In genomic region chr20:45341939-45342862, GRCh38 we compare ENCODE assay signal across 1 cellular context.
TF ChIP-seq lines count a peak whose summit lies in the region.

No MANE protein-coding gene starts in this region.

TF ChIP-seq in HepG2, 621 proteins besides CTCF, POLR2A, EP300 and RAD21 (continues in another document):
- TF ChIP-seq ZFP90 (CRISPR knock-in tag; IDR thresholded peaks at IDR 0.05; ENCODE audit: borderline replicate concordance) (peak; percentile 90; the same call in 1 of the 2 replicates), ZMYM3 (CRISPR knock-in tag; IDR thresholded peaks at IDR 0.05) (peak; percentile 38; the same call in 1 of the 2 replicates), ZNF513 (CRISPR knock-in tag; conservative IDR thresholded peaks at IDR 0.05) (no peak), GTF3A (CRISPR knock-in tag; conservative IDR thresholded peaks at IDR 0.05) (no peak), NCOA2 (CRISPR knock-in tag; IDR thresholded peaks at IDR 0.05) (peak; percentile 53; the same call in 1 of the 2 replicates), MZF1 (CRISPR knock-in tag; IDR thresholded peaks at IDR 0.05; ENCODE audit: borderline replicate concordance) (0 out of 2 replicates have a peak, but pooled peaks have one; percentile 84), HMGA1 (CRISPR knock-in tag; conservative IDR thresholded peaks at IDR 0.05) (no peak), ZFYVE20 (CRISPR knock-in tag; IDR thresholded peaks at IDR 0.05; ENCODE audit: borderline replicate concordance, low read depth) (no peak), ZNF614 (CRISPR knock-in tag; IDR thresholded peaks at IDR 0.05; ENCODE audit: borderline replicate concordance) (no peak), ZNF558 (CRISPR knock-in tag; IDR thresholded peaks at IDR 0.05; ENCODE audit: borderline replicate concordance) (0 out of 2 replicates have a peak, but pooled peaks have one; percentile 68), CHCHD3 (CRISPR knock-in tag; IDR thresholded peaks at IDR 0.05) (no peak), ZNF317 (CRISPR knock-in tag; IDR thresholded peaks at IDR 0.05) (peak; percentile 58), MXI1 (IDR thresholded peaks at IDR 0.05; ENCODE audit: borderline replicate concordance, low read depth, low read length) (peak; percentile 67; the same call in 1 of the 3 replicates), ZNF335 (CRISPR knock-in tag; IDR thresholded peaks at IDR 0.05) (no peak), ZNF766 (CRISPR knock-in tag; IDR thresholded peaks at IDR 0.05; ENCODE audit: borderline replicate concordance) (peak; percentile 68; the same call in 1 of the 2 replicates), TRIM24 (CRISPR knock-in tag; IDR thresholded peaks at IDR 0.05) (no peak), TFAP4 (IDR thresholded peaks at IDR 0.05; ENCODE audit: borderline replicate concordance, low read depth) (peak; percentile 95), BHLHE40 (IDR thresholded peaks at IDR 0.05; ENCODE audit: low read length) (peak; percentile 64), CSRNP1 (CRISPR knock-in tag; IDR thresholded peaks at IDR 0.05) (peak; percentile 73; the same call in 1 of the 2 replicates), SIX4 (CRISPR knock-in tag; IDR thresholded peaks at IDR 0.05) (peak; percentile 13; the same call in 1 of the 2 replicates), LBX2 (CRISPR knock-in tag; IDR thresholded peaks at IDR 0.05; ENCODE audit: borderline replicate concordance) (peak; percentile 84), ZNF556 (CRISPR knock-in tag; IDR thresholded peaks at IDR 0.05; ENCODE audit: borderline replicate concordance) (0 out of 2 replicates have a peak, but pooled peaks have one; percentile 20), ZSCAN31 (CRISPR knock-in tag; IDR thresholded peaks at IDR 0.05; ENCODE audit: low read depth) (peak; percentile 58; the same call in 1 of the 2 replicates), ZGPAT (CRISPR knock-in tag; IDR thresholded peaks at IDR 0.05) (peak; percentile 85), ZNF574 (CRISPR knock-in tag; IDR thresholded peaks at IDR 0.05) (peak; percentile 67; the same call in 1 of the 2 replicates), CEBPZ (IDR thresholded peaks at IDR 0.05; ENCODE audit: low read length) (no peak), NFE2L2 (IDR thresholded peaks at IDR 0.05; ENCODE audit: low read length) (no peak), ZNF790 (CRISPR knock-in tag; IDR thresholded peaks at IDR 0.05; ENCODE audit: borderline replicate concordance) (peak; percentile 24; the same call in 1 of the 2 replicates), GATAD2A (CRISPR knock-in tag; IDR thresholded peaks at IDR 0.05) (peak; percentile 83), CHD2 (IDR thresholded peaks at IDR 0.05; ENCODE audit: low read depth, low read length) (0 out of 2 replicates have a peak, but pooled peaks have one; percentile 27), EEA1 (CRISPR knock-in tag; IDR thresholded peaks at IDR 0.05; ENCODE audit: borderline replicate concordance) (peak; percentile 54; the same call in 1 of the 2 replicates), ZNF660 (CRISPR knock-in tag; IDR thresholded peaks at IDR 0.05; ENCODE audit: borderline replicate concordance, low read depth) (no peak), ZMYM2 (CRISPR knock-in tag; IDR thresholded peaks at IDR 0.05) (0 out of 2 replicates have a peak, but pooled peaks have one; percentile 44), ZNF256 (CRISPR knock-in tag; conservative IDR thresholded peaks at IDR 0.05) (no peak), ZFY (CRISPR knock-in tag; IDR thresholded peaks at IDR 0.05) (peak; percentile 68), TCF12 (IDR thresholded peaks at IDR 0.05) (no peak), TCF12 (CRISPR knock-in tag; IDR thresholded peaks at IDR 0.05) (no peak; the same call in 1 of the 2 replicates), RFX1 (IDR thresholded peaks at IDR 0.05) (no peak), ZNF20 (CRISPR knock-in tag; IDR thresholded peaks at IDR 0.05) (no peak), PITX1 (CRISPR knock-in tag; IDR thresholded peaks at IDR 0.05) (peak; percentile 71), ZNF253 (CRISPR knock-in tag; IDR thresholded peaks at IDR 0.05; ENCODE audit: borderline replicate concordance) (peak; percentile 41; the same call in 1 of the 2 replicates), ZNF562 (CRISPR knock-in tag; IDR thresholded peaks at IDR 0.05; ENCODE audit: borderline replicate concordance) (no peak), ZFP36L1 (CRISPR knock-in tag; IDR thresholded peaks at IDR 0.05) (peak; percentile 73), ZNF564 (CRISPR knock-in tag; IDR thresholded peaks at IDR 0.05) (peak; percentile 55; the same call in 1 of the 2 replicates), FOXJ3 (CRISPR knock-in tag; IDR thresholded peaks at IDR 0.05; ENCODE audit: borderline replicate concordance) (peak; percentile 76; the same call in 1 of the 2 replicates), SKIL (CRISPR knock-in tag; IDR thresholded peaks at IDR 0.05; ENCODE audit: borderline replicate concordance) (peak; percentile 62; the same call in 1 of the 2 replicates), NR0B2 (CRISPR knock-in tag; IDR thresholded peaks at IDR 0.05) (0 out of 2 replicates have a peak, but pooled peaks have one; percentile 14), NBN (conservative IDR thresholded peaks at IDR 0.05) (no peak), ZNF547 (CRISPR knock-in tag; IDR thresholded peaks at IDR 0.05) (peak; percentile 13; the same call in 1 of the 2 replicates), FOXA3 (CRISPR knock-in tag; IDR thresholded peaks at IDR 0.05) (peak; percentile 80), ZNF263 (CRISPR knock-in tag; IDR thresholded peaks at IDR 0.05) (peak; percentile 42)
